In genomic region chr7:148049068-148049467, GRCh38 we compare ENCODE assay signal across 17 cellular contexts.
DNase-seq lines count a peak whose midpoint lies in the region; ATAC-seq and TF ChIP-seq lines count a peak whose summit lies in the region.
"Had no signal": no experiment of that assay in that cellular context is flagged by ENCODE, and none has a peak within 500 bp of the region (broad histone marks: within the 10 kb centered on the region; RNA-seq: fewer than 3 reads in every experiment).

No MANE protein-coding gene starts in this region.

- H3K4me1 ChIP-seq in Karpas-422 (ENCODE audit: low read length): no peaks in the 10 kb centered on the region

- H3K36me3 ChIP-seq in Karpas-422 (ENCODE audit: insufficient read depth, low read length): no peaks in the 10 kb centered on the region
- H3K36me3 ChIP-seq: BLaER1 treated with 17β-estradiol and CSF1 and Interleukin-3, amounts not matched to agents 10 nM and 100 nM had no signal

- H3K27ac ChIP-seq in Karpas-422 (ENCODE audit: low read length): no peak overlapping the region
- H3K27ac ChIP-seq: BLaER1 treated with 17β-estradiol and CSF1 and Interleukin-3, amounts not matched to agents 10 nM and 100 nM had no signal

- no peak overlapping the region for H2AFZ ChIP-seq in Karpas-422 (ENCODE audit: low read length)

- no peak for TF ChIP-seq CTCF in GM12865 (IDR thresholded peaks at IDR 0.05; ENCODE audit: insufficient read depth, low read depth, low read length, missing control alignments)

- no peaks in the 10 kb centered on the region for H4K20me1 ChIP-seq in Karpas-422 (ENCODE audit: insufficient read depth, low read depth, low read length)
- H4K20me1 ChIP-seq: BLaER1 treated with 17β-estradiol and CSF1 and Interleukin-3, amounts not matched to agents 10 nM and 100 nM had no signal

- no peak overlapping the region for H3K4me2 ChIP-seq in Karpas-422 (ENCODE audit: low read depth, low read length, poor library complexity, severe bottlenecking)
- H3K4me2 ChIP-seq: BLaER1 treated with 17β-estradiol and CSF1 and Interleukin-3, amounts not matched to agents 10 nM and 100 nM; SK-N-SH had no signal

- DNase-seq in GM12865 (ENCODE audit: low read depth) (peak; percentile 8), Karpas-422 (no peak), globus pallidus (ENCODE audit: low spot score) (no peak)
- no peak for DNase-seq in stimulated activated naive CD4-positive, alpha-beta T cell treated with Interleukin-2 at 50 U/mL for 16 hours (lab: John Stamatoyannopoulos, UW)
- DNase-seq: 8988T, H9, KBM-7, NCI-H1105 treated with DMSO at 0.1 percent for 48 hours, NCI-H187, NCI-H774, SK-N-SH, T-helper 1 cell had no signal

- no peaks in the 10 kb centered on the region; the same call in 1 of the 2 replicates for H3K9me2 ChIP-seq in Karpas-422 (replicated peaks; ENCODE audit: insufficient read depth, low read length)
- H3K9me2 ChIP-seq: SK-N-SH had no signal

- H3K9me3 ChIP-seq in Karpas-422 (ENCODE audit: low read length): no peaks in the 10 kb centered on the region
- H3K9me3 ChIP-seq: SK-N-SH had no signal

- H3K79me2 ChIP-seq in Karpas-422 (ENCODE audit: low read length): no peaks in the 10 kb centered on the region

- ATAC-seq in GM19395 (IDR thresholded peaks at IDR 0.05; ENCODE audit: unreplicated experiment): peak; percentile 60
- ATAC-seq in HG02973 (IDR thresholded peaks at IDR 0.05; ENCODE audit: unreplicated experiment): peak; percentile 52
- peak; percentile 30 for ATAC-seq in HG03521 (IDR thresholded peaks at IDR 0.05; ENCODE audit: unreplicated experiment)
- ATAC-seq in HG02840 (IDR thresholded peaks at IDR 0.05; ENCODE audit: low FRiP score, unreplicated experiment): no peak

- no peaks in the 10 kb centered on the region for H3K27me3 ChIP-seq in Karpas-422 (ENCODE audit: low read length)
- H3K27me3 ChIP-seq: BLaER1 treated with 17β-estradiol and CSF1 and Interleukin-3, amounts not matched to agents 10 nM and 100 nM had no signal

- no peak overlapping the region for H3K4me3 ChIP-seq in GM12865 (ENCODE audit: low read depth, low read length)
- no peak overlapping the region for H3K4me3 ChIP-seq in Karpas-422 (ENCODE audit: low read length)
- H3K4me3 ChIP-seq: BLaER1 treated with 17β-estradiol and CSF1 and Interleukin-3, amounts not matched to agents 10 nM and 100 nM had no signal

- H3K9ac ChIP-seq in Karpas-422 (ENCODE audit: low read length): no peak overlapping the region
- H3K9ac ChIP-seq: BLaER1 treated with 17β-estradiol and CSF1 and Interleukin-3, amounts not matched to agents 10 nM and 100 nM; SK-N-SH had no signal
